In the genomic region with DNA sequence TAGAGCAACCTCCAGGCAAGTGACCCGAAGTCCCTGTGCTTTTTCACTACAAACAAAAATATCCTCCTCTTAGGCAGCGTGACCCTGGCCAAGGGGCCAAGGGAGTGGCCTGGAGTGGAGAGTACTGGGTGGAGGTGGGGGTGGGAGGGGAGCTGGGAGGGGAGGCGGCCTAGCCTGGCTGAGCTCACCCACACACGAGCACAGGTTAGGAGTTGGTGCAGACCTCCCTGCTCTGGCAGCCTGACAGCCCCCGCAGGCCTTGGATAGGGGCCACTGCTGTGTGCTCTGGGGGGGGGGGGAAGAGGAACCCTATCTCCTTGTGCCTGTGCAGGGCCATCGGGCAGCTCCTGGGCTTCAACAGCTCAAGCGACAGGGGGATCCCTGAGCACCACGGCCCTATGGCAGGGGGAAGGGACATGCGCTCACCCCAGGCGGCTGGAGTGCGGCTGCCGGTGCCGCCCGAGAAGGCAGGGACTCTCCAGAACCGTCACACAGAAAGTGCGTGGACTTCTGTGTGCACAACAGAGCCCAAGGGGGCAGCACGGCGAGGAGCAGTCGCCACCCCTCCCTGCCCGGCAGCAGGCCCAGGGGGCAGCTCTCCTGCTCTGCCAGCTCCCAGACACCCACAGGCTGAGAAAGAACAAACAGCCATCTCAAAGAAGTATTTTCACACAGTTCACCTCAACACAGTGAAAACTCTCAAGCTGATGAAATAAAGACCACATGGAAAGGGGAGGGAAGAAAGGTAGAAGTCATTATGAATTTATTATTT, we compare ENCODE assay signal across 7 cellular contexts. TPM values are rescaled to one million over a fixed set of nuclear protein-coding genes. Genes with fewer than 3 reads are reported as not detected.
A peak's percentile ranks its signal among the peaks of the same experiment; 100 is the strongest.
DNase-seq lines count a peak whose midpoint lies in the region; ATAC-seq, FAIRE-seq and TF ChIP-seq lines count a peak whose summit lies in the region.

No MANE protein-coding gene starts in this region.

- no peak overlapping the region for H2BK15ac ChIP-seq in H9 (ENCODE audit: low read depth, low read length)

- intact Hi-C loops in kidney (cut with DNase I), result no loop called here

- no peaks in the 10 kb centered on the region for H3K9me3 Mint-ChIP-seq in H9
- H3K9me3 Mint-ChIP-seq in activated naive CD8-positive, alpha-beta T cell treated with anti-CD3 and anti-CD28 coated beads for 36 hours, result no peaks in the 10 kb centered on the region

- H3K27me3 Mint-ChIP-seq in H9 (ENCODE audit: low read depth), result peaks cover 3% of the 10 kb centered on the region; the same call in 1 of the 2 replicates
- H3K27me3 Mint-ChIP-seq in activated naive CD8-positive, alpha-beta T cell treated with anti-CD3 and anti-CD28 coated beads for 36 hours, result no peaks in the 10 kb centered on the region

- H2BK12ac ChIP-seq in H9 (ENCODE audit: insufficient read length, low read depth, low read length), result no peak overlapping the region

- no peaks in the 10 kb centered on the region for H3K23me2 ChIP-seq in H9 (ENCODE audit: insufficient read length, low read depth, low read length, poor library complexity, severe bottlenecking)

- no peak overlapping the region for H3T11ph ChIP-seq in H9 (ENCODE audit: low read length)

- H3K4me2 ChIP-seq in H9 (ENCODE audit: insufficient read depth, insufficient read length, low read length), result no peak overlapping the region

- no peaks in the 10 kb centered on the region for H4K20me1 ChIP-seq in H9 (ENCODE audit: control insufficient read depth, insufficient read depth, insufficient read length)

- H4K5ac ChIP-seq in H9 (ENCODE audit: insufficient read length, low read depth, low read length), result no peak overlapping the region

- peaks cover 22 to 58% (median 52%) of the 10 kb centered on the region in 3 experiments; a peak in 6 of 7 replicates for H3K36me3 Mint-ChIP-seq in H9 (ENCODE audit: insufficient read depth in 1 of 3, low read depth in 3 of 3)
- H3K36me3 Mint-ChIP-seq in activated naive CD8-positive, alpha-beta T cell treated with anti-CD3 and anti-CD28 coated beads for 36 hours, result peaks cover 15% of the 10 kb centered on the region

- TF ChIP-seq CTCF in H9 (conservative IDR thresholded peaks at IDR 0.05) (no peak), kidney (IDR thresholded peaks at IDR 0.05; ENCODE audit: borderline replicate concordance, extremely low read depth, insufficient read depth) (no peak)

- no peak overlapping the region for H3K27ac ChIP-seq in H9 (ENCODE audit: insufficient read length, low read depth, low read length)
- H3K27ac ChIP-seq in kidney (ENCODE audit: low read depth in 2 of 2, low read length in 2 of 2), result peak overlapping the region; percentile 74 to 89
- H3K27ac ChIP-seq in stomach smooth muscle (ENCODE audit: low read length), result peak overlapping the region; percentile 88

- no peaks in the 10 kb centered on the region for H3K79me1 ChIP-seq in H9 (ENCODE audit: insufficient read depth, low read depth, low read length, poor library complexity, severe bottlenecking)

- no peak overlapping the region for H4K91ac ChIP-seq in H9 (ENCODE audit: insufficient read length, low read depth, low read length)

- no peak overlapping the region for H2BK20ac ChIP-seq in H9 (ENCODE audit: low read depth, low read length, poor library complexity, severe bottlenecking)

- no peak overlapping the region; the same call in 1 of the 2 replicates for H3K14ac ChIP-seq in H9 (ENCODE audit: insufficient read depth, low read length)

- FAIRE-seq in kidney (lab: Jason Lieb, UNC), result no peak

- H3K9me3 ChIP-seq in H9 (ENCODE audit: control insufficient read depth, low read depth, low read length) (no peaks in the 10 kb centered on the region), kidney (ENCODE audit: control insufficient read depth in 1 of 2, low read length in 2 of 2) (no peaks in the 10 kb centered on the region), stomach smooth muscle (ENCODE audit: control insufficient read depth in 2 of 2, low read length in 2 of 2) (no peaks in the 10 kb centered on the region)

- H3K4me3 ChIP-seq in kidney (ENCODE audit: low read length in 2 of 2), result no peak overlapping the region
- H3K4me3 ChIP-seq in stomach smooth muscle (ENCODE audit: low read length in 2 of 2), result peak overlapping the region; percentile 23 to 49

- no peak overlapping the region for H2BK5ac ChIP-seq in H9 (ENCODE audit: insufficient read length, low read length)

- no CpG with 5 or more reads among the region's 20 CpGs for WGBS in H9 (ENCODE audit: extremely low coverage, insufficient read length, low lambda C conversion rate)

- H3K27ac Mint-ChIP-seq in H9, result peak overlapping the region in 1 of 3 experiments; percentile 78; a peak in 1 of 7 replicates
- H3K27ac Mint-ChIP-seq in activated naive CD8-positive, alpha-beta T cell treated with anti-CD3 and anti-CD28 coated beads for 36 hours, result peak overlapping the region; percentile 78

- no peak overlapping the region for H3K23ac ChIP-seq in H9 (ENCODE audit: insufficient read length, low read depth, low read length)

- peaks cover 2% of the 10 kb centered on the region; the same call in 1 of the 2 replicates for H3K79me2 ChIP-seq in H9 (ENCODE audit: insufficient read depth, low read length)

- no peak overlapping the region for H3K18ac ChIP-seq in H9 (ENCODE audit: insufficient read length, low read depth, low read length)

- no peak overlapping the region for H2BK120ac ChIP-seq in H9 (ENCODE audit: low read depth, low read length, poor library complexity, severe bottlenecking)

- H3K56ac ChIP-seq in H9 (ENCODE audit: insufficient read length, low read depth, low read length), result no peak overlapping the region

- H3K9ac ChIP-seq in H9 (ENCODE audit: extremely low read depth, insufficient read length, low read length) (no peak overlapping the region), kidney (ENCODE audit: low read length in 2 of 2) (peak overlapping the region in 1 of 2 donors; percentile 33), stomach smooth muscle (ENCODE audit: low read length in 2 of 2) (peak overlapping the region; percentile 17 to 36)

- H3K4me3 Mint-ChIP-seq in H9, result no peak overlapping the region
- H3K4me3 Mint-ChIP-seq in activated naive CD8-positive, alpha-beta T cell treated with anti-CD3 and anti-CD28 coated beads for 36 hours, result no peak overlapping the region

- no peak overlapping the region for H2AFZ ChIP-seq in H9 (ENCODE audit: low read length)

- no peak overlapping the region for H2AK5ac ChIP-seq in H9 (ENCODE audit: insufficient read length, low read length)

- H3K27me3 ChIP-seq in H9 (ENCODE audit: insufficient read depth, low read length) (no peaks in the 10 kb centered on the region), stomach smooth muscle (ENCODE audit: control insufficient read depth in 1 of 2, insufficient read depth in 2 of 2, low read length in 2 of 2) (no peaks in the 10 kb centered on the region)

- ATAC-seq in GM18867 (IDR thresholded peaks at IDR 0.05; ENCODE audit: unreplicated experiment), result no peak
- no peak for ATAC-seq in GM18873 (IDR thresholded peaks at IDR 0.05; ENCODE audit: low FRiP score, unreplicated experiment)

- H3K36me3 ChIP-seq in kidney (ENCODE audit: control insufficient read depth in 1 of 2, insufficient read depth in 2 of 2, low read length in 2 of 2) (peaks cover 33 to 44% of the 10 kb centered on the region in 2 donors), stomach smooth muscle (ENCODE audit: control insufficient read depth in 2 of 2, insufficient read depth in 2 of 2, low read length in 2 of 2) (peaks cover 34 to 35% of the 10 kb centered on the region in 2 donors)

- peaks cover 0 to 8% of the 10 kb centered on the region in 2 experiments; a peak in 3 of 4 replicates for H3K4me1 Mint-ChIP-seq in H9
- peaks cover 41% of the 10 kb centered on the region for H3K4me1 Mint-ChIP-seq in activated naive CD8-positive, alpha-beta T cell treated with anti-CD3 and anti-CD28 coated beads for 36 hours

- no peaks in the 10 kb centered on the region for H3K4me1 ChIP-seq in H9 (ENCODE audit: insufficient read depth, low read length)
- peaks cover 34 to 61% of the 10 kb centered on the region in 2 donors for H3K4me1 ChIP-seq in kidney (ENCODE audit: control insufficient read depth in 1 of 2, insufficient read depth in 1 of 2, low read depth in 1 of 2, low read length in 2 of 2)
- peaks cover 86% of the 10 kb centered on the region for H3K4me1 ChIP-seq in stomach smooth muscle (ENCODE audit: control insufficient read depth, insufficient read depth, low read length)

- no peak overlapping the region for H4K8ac ChIP-seq in H9 (replicated peaks; ENCODE audit: insufficient read length, low read depth, low read length)

- H3K4ac ChIP-seq in H9 (ENCODE audit: low read depth, low read length), result no peak overlapping the region

- DNase-seq in H9, result peak; percentile 33
- DNase-seq in activated naive CD8-positive, alpha-beta T cell treated with anti-CD3 and anti-CD28 coated beads for 36 hours, result no peak
- peak; percentile 85 for DNase-seq in kidney
- no peak for DNase-seq in LoVo (ENCODE audit: low spot score)

RNA-seq across cellular contexts. Expression of a gene that starts 13.3 kb away (rescaled TPM):
- 26.0 and 28.4 TPM in 2 replicates for total RNA-seq in H9 (2021)
- total RNA-seq in activated naive CD8-positive, alpha-beta T cell treated with anti-CD3 and anti-CD28 coated beads for 36 hours, result 10 to 100 TPM; 75.8 to 79.3 TPM
- total RNA-seq in kidney, result 85.7 TPM
- polyA plus RNA-seq in kidney (ENCODE audit: insufficient read depth, low read depth, low replicate concordance), result 28.8 TPM

RNA-seq across cellular contexts. Expression of a gene that starts 29.5 kb away (rescaled TPM):
- total RNA-seq in H9 (2021) (11.0 and 14.6 TPM in 2 replicates), kidney (79.4 TPM)
- 10 to 100 TPM; 59.5 to 65.1 TPM for total RNA-seq in activated naive CD8-positive, alpha-beta T cell treated with anti-CD3 and anti-CD28 coated beads for 36 hours
- polyA plus RNA-seq in kidney (ENCODE audit: insufficient read depth, low read depth, low replicate concordance), result 46.7 TPM

RNA-seq across cellular contexts. Expression of a gene that starts 31.4 kb away (rescaled TPM):
- total RNA-seq in H9 (2021) (137 and 144 TPM in 2 replicates), kidney (160 TPM)
- 100 to 1,000 TPM; 110 to 115 TPM for total RNA-seq in activated naive CD8-positive, alpha-beta T cell treated with anti-CD3 and anti-CD28 coated beads for 36 hours
- 69.7 TPM for polyA plus RNA-seq in kidney (ENCODE audit: insufficient read depth, low read depth, low replicate concordance)

Comparison
In these comparisons a context has a peak if more than half of its experiments do, and no peak if none do; other contexts are left out.
1. DNase-seq: peak in H9 (single experiment) and kidney (single experiment); none in activated naive CD8-positive, alpha-beta T cell treated with anti-CD3 and anti-CD28 coated beads for 36 hours (single experiment) and LoVo (single experiment).
2. H3K4me3 ChIP-seq: peak in stomach smooth muscle (2 of 2); none in kidney (0 of 2).